Comparison of ENCODE assay signal across 1 cellular context in genomic region chr18:2637233-2637876, GRCh38.
TF ChIP-seq lines count a peak whose summit lies in the region.

No MANE protein-coding gene starts in this region.

TF ChIP-seq in GM12878, 131 proteins besides CTCF, POLR2A, EP300 and RAD21:
- TF ChIP-seq RCOR1 (conservative IDR thresholded peaks at IDR 0.05; ENCODE audit: low read depth, low read length): 0 out of 2 replicates have a peak, but pooled peaks have one; percentile 3
- TF ChIP-seq SPI1 (IDR thresholded peaks at IDR 0.05; ENCODE audit: borderline replicate concordance, insufficient read depth, low read depth, low read length): peak; percentile 43; the same call in 1 of the 2 replicates
- 0 out of 2 replicates have a peak, but pooled peaks have one; percentile 8 for TF ChIP-seq MXI1 (IDR thresholded peaks at IDR 0.05; ENCODE audit: low read depth, low read length)
- 0 out of 2 replicates have a peak, but pooled peaks have one; percentile 23 for TF ChIP-seq SIN3A (IDR thresholded peaks at IDR 0.05; ENCODE audit: low read depth, low read length)
